ENCODE assay signal across 14 cellular contexts in the genomic region with DNA sequence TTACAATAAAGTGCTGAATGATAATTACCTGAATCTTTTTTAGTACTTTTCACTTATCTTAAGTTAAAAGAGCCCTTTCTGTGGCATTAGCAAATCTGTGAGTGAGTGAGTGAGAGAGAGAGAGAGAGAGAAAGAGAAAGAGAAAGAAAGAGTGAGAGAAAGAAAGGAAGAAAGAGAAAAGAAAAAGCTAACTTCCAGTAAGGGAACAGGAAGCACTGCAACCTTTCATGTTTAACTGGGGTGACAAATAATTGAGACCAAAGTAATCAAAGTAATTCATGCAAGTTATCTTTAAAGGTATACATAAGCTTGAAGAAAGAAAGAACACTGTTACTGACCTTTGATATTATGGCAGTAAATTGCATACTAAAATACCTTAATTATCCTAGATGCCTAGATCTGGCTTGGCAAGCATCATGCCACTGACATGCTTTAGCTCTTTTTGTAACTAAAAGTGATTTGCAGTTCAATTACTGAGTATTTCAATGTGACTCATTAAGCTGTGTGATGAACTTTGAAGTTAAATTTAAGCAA. TPM values are rescaled to one million over a fixed set of nuclear protein-coding genes. Genes with fewer than 3 reads are reported as not detected.
DNase-seq lines count a peak whose midpoint lies in the region; ATAC-seq and TF ChIP-seq lines count a peak whose summit lies in the region.
"Had no signal": no experiment of that assay in that cellular context is flagged by ENCODE, and none has a peak within 500 bp of the region (broad histone marks: within the 10 kb centered on the region; RNA-seq: fewer than 3 reads in every experiment).

No MANE protein-coding gene starts in this region.

- TF ChIP-seq CTCF in GM23338 (conservative IDR thresholded peaks at IDR 0.05; ENCODE audit: low read depth in 2 of 2) = no peak

- H3K4me1 Mint-ChIP-seq in CD8-positive, alpha-beta memory T cell = peaks cover 35 to 49% (median 41%) of the 10 kb centered on the region in 3 donors
- H3K4me1 Mint-ChIP-seq in GM23338 = peaks cover 30% of the 10 kb centered on the region
- peaks cover 23% of the 10 kb centered on the region for H3K4me1 Mint-ChIP-seq in activated T-helper 17 cell treated with anti-CD3 and anti-CD28 coated beads, Interleukin-2, amount 50 U/mL, for 72 hours

- no peaks in the 10 kb centered on the region for H3K27me3 Mint-ChIP-seq in CD8-positive, alpha-beta memory T cell
- H3K27me3 Mint-ChIP-seq in GM23338 (ENCODE audit: insufficient read depth, low read depth, poor library complexity) = no peaks in the 10 kb centered on the region
- no peaks in the 10 kb centered on the region for H3K27me3 Mint-ChIP-seq in activated T-helper 17 cell treated with anti-CD3 and anti-CD28 coated beads, Interleukin-2, amount 50 U/mL, for 72 hours

- H3K9me3 ChIP-seq in CD8-positive, alpha-beta memory T cell (ENCODE audit: low read length) = no peaks in the 10 kb centered on the region
- no peaks in the 10 kb centered on the region for H3K9me3 ChIP-seq in mucosa of rectum (ENCODE audit: control insufficient read depth in 2 of 2, low read length in 2 of 2)
- H3K9me3 ChIP-seq: ovary, SK-N-SH, thyroid gland had no signal

- no peaks in the 10 kb centered on the region for H3K9me3 Mint-ChIP-seq in CD8-positive, alpha-beta memory T cell
- no peaks in the 10 kb centered on the region for H3K9me3 Mint-ChIP-seq in GM23338
- no peaks in the 10 kb centered on the region for H3K9me3 Mint-ChIP-seq in activated T-helper 17 cell treated with anti-CD3 and anti-CD28 coated beads, Interleukin-2, amount 50 U/mL, for 72 hours

- H3K4me3 Mint-ChIP-seq in CD8-positive, alpha-beta memory T cell = no peak overlapping the region
- no peak overlapping the region for H3K4me3 Mint-ChIP-seq in GM23338
- peak overlapping the region; percentile 10 for H3K4me3 Mint-ChIP-seq in activated T-helper 17 cell treated with anti-CD3 and anti-CD28 coated beads, Interleukin-2, amount 50 U/mL, for 72 hours

- peak overlapping the region; percentile 51 for H3K4me2 ChIP-seq in GM23338
- H3K4me2 ChIP-seq: SK-N-SH had no signal

- peaks cover 10% of the 10 kb centered on the region for H3K36me3 ChIP-seq in CD8-positive, alpha-beta memory T cell (ENCODE audit: insufficient read depth, low read length)
- H3K36me3 ChIP-seq in GM23338 (ENCODE audit: insufficient read depth) (peaks cover 3% of the 10 kb centered on the region; the same call in 1 of the 2 replicates), mucosa of rectum (ENCODE audit: control insufficient read depth in 2 of 2, insufficient read depth in 2 of 2, low read length in 2 of 2) (peaks cover 22% of the 10 kb centered on the region in 2 donors)
- H3K36me3 ChIP-seq: ovary had no signal

- CTCF ChIA-PET in CD8-positive, alpha-beta memory T cell (lab: Charles Lee) = no interaction called here

- peak overlapping the region in 7 of 8 donors; percentile 3 to 79 (median 51) for H3K27ac Mint-ChIP-seq in CD8-positive, alpha-beta memory T cell
- peak overlapping the region; percentile 36; the same call in 1 of the 2 replicates for H3K27ac Mint-ChIP-seq in GM23338
- H3K27ac Mint-ChIP-seq in activated T-helper 17 cell treated with anti-CD3 and anti-CD28 coated beads, Interleukin-2, amount 50 U/mL, for 72 hours = peak overlapping the region; percentile 47

- no peak for ATAC-seq in GM23338
- peak; percentile 49 for ATAC-seq in activated T-helper 17 cell treated with anti-CD3 and anti-CD28 coated beads, Interleukin-2, amount 50 U/mL, for 72 hours (replicated peaks)
- no peak for ATAC-seq in Right ventricle myocardium superior (ENCODE audit: poor library complexity)
- ATAC-seq: Panc1 had no signal

- no peak overlapping the region for H3K4me3 ChIP-seq in CD8-positive, alpha-beta memory T cell (ENCODE audit: low read length)
- no peak overlapping the region for H3K4me3 ChIP-seq in GM23338
- H3K4me3 ChIP-seq in mucosa of rectum (ENCODE audit: low read length in 2 of 2) = no peak overlapping the region
- H3K4me3 ChIP-seq: ovary, thyroid gland had no signal

- H3K27me3 ChIP-seq in CD8-positive, alpha-beta memory T cell (ENCODE audit: insufficient read depth, low read length, poor library complexity, severe bottlenecking) = no peaks in the 10 kb centered on the region
- no peaks in the 10 kb centered on the region for H3K27me3 ChIP-seq in GM23338 (ENCODE audit: insufficient read depth)
- no peaks in the 10 kb centered on the region for H3K27me3 ChIP-seq in mucosa of rectum (ENCODE audit: control insufficient read depth in 2 of 2, insufficient read depth in 2 of 2, low read length in 2 of 2)
- H3K27me3 ChIP-seq: ovary, thyroid gland had no signal

- peak overlapping the region in 1 of 2 donors; percentile 12 for H3K9ac ChIP-seq in mucosa of rectum (ENCODE audit: low read depth in 1 of 2, low read length in 2 of 2)
- H3K9ac ChIP-seq: SK-N-SH had no signal

- no peak overlapping the region for H3K27ac ChIP-seq in CD8-positive, alpha-beta memory T cell (ENCODE audit: low read depth, low read length)
- no peak overlapping the region for H3K27ac ChIP-seq in GM23338 (ENCODE audit: low read depth)
- peak overlapping the region; percentile 65 to 73 for H3K27ac ChIP-seq in mucosa of rectum (ENCODE audit: low read depth in 2 of 2, low read length in 2 of 2)
- no peak overlapping the region for H3K27ac ChIP-seq in substantia nigra (ENCODE audit: low read depth, low read length, poor library complexity, severe bottlenecking)
- H3K27ac ChIP-seq: ovary, thyroid gland had no signal

- peaks cover 6 to 48% (median 14%) of the 10 kb centered on the region in 3 donors for H3K36me3 Mint-ChIP-seq in CD8-positive, alpha-beta memory T cell
- H3K36me3 Mint-ChIP-seq in GM23338 (ENCODE audit: low read depth) = peaks cover 16% of the 10 kb centered on the region
- peaks cover 78% of the 10 kb centered on the region for H3K36me3 Mint-ChIP-seq in activated T-helper 17 cell treated with anti-CD3 and anti-CD28 coated beads, Interleukin-2, amount 50 U/mL, for 72 hours (ENCODE audit: low read depth)

- intact Hi-C loops in Right ventricle myocardium superior (cut with DNase I) = no loop called here

- no peaks in the 10 kb centered on the region for H3K9me2 ChIP-seq in GM23338 (ENCODE audit: insufficient read depth)
- H3K9me2 ChIP-seq: SK-N-SH had no signal

- POLR2A ChIA-PET in CD8-positive, alpha-beta memory T cell (lab: Charles Lee) = interaction anchor here (0.5 to 0.7 kb wide), 2 partner anchors 21 to 310 kb away, joined by 3 read pairs; no protein-coding TSS in a partner anchor

- H3K79me2 ChIP-seq in GM23338 (replicated peaks; ENCODE audit: insufficient read depth) = peaks cover 27% of the 10 kb centered on the region

- H3F3A ChIP-seq in GM23338 (replicated peaks; ENCODE audit: low read depth) = no peaks in the 10 kb centered on the region

- H4K20me1 ChIP-seq in GM23338 (replicated peaks; ENCODE audit: insufficient read depth) = 0 out of 2 replicates have a peak, but pooled peaks cover 8% of the 10 kb centered on the region

- peaks cover 14% of the 10 kb centered on the region for H3K4me1 ChIP-seq in CD8-positive, alpha-beta memory T cell (ENCODE audit: insufficient read depth, low read length)
- H3K4me1 ChIP-seq in GM23338 (ENCODE audit: insufficient read depth) = peaks cover 18% of the 10 kb centered on the region
- peaks cover 0 to 13% of the 10 kb centered on the region in 2 donors for H3K4me1 ChIP-seq in mucosa of rectum (ENCODE audit: control insufficient read depth in 2 of 2, insufficient read depth in 2 of 2, low read length in 2 of 2)
- H3K4me1 ChIP-seq: thyroid gland had no signal

- DNase-seq in CD8-positive, alpha-beta memory T cell = no peak
- DNase-seq in GM23338 (ENCODE audit: low spot score) = no peak
- DNase-seq in Right ventricle myocardium superior = no peak
- no peak for DNase-seq in substantia nigra (lab: John Stamatoyannopoulos, UW)
- no peak for DNase-seq in SKM-1 (lab: John Stamatoyannopoulos, UW; ENCODE audit: unreplicated experiment)
- DNase-seq: NCI-H2081; NCI-H774; ovary; SK-N-SH; stimulated activated CD4-positive, alpha-beta T cell treated with anti-CD3 and anti-CD28 coated beads, Interleukin-4, amount 100 ng/mL, for 1 hour; thyroid gland had no signal

- H2AFZ ChIP-seq in GM23338 = no peak overlapping the region

TF ChIP-seq in GM23338, 12 proteins besides CTCF, POLR2A, EP300 and RAD21:
- no peak for TF ChIP-seq ZNF331 (CRISPR knock-in tag; IDR thresholded peaks at IDR 0.05; ENCODE audit: low read depth)
- TF ChIP-seq, protein P1, sequence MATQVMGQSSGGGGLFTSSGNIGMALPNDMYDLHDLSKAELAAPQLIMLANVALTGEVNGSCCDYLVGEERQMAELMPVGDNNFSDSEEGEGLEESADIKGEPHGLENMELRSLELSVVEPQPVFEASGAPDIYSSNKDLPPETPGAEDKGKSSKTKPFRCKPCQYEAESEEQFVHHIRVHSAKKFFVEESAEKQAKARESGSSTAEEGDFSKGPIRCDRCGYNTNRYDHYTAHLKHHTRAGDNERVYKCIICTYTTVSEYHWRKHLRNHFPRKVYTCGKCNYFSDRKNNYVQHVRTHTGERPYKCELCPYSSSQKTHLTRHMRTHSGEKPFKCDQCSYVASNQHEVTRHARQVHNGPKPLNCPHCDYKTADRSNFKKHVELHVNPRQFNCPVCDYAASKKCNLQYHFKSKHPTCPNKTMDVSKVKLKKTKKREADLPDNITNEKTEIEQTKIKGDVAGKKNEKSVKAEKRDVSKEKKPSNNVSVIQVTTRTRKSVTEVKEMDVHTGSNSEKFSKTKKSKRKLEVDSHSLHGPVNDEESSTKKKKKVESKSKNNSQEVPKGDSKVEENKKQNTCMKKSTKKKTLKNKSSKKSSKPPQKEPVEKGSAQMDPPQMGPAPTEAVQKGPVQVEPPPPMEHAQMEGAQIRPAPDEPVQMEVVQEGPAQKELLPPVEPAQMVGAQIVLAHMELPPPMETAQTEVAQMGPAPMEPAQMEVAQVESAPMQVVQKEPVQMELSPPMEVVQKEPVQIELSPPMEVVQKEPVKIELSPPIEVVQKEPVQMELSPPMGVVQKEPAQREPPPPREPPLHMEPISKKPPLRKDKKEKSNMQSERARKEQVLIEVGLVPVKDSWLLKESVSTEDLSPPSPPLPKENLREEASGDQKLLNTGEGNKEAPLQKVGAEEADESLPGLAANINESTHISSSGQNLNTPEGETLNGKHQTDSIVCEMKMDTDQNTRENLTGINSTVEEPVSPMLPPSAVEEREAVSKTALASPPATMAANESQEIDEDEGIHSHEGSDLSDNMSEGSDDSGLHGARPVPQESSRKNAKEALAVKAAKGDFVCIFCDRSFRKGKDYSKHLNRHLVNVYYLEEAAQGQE (IDR thresholded peaks at IDR 0.05; ENCODE audit: unreplicated experiment) = no peak
TF ChIP-seq in GM23338: peak in this region for 0.

RNA-seq across cellular contexts. Expression of a gene that starts 21.7 kb away (rescaled TPM):
- 10 to 100 TPM; 14.1 to 14.7 TPM for total RNA-seq in CD8-positive, alpha-beta memory T cell
- 2.9 TPM for polyA plus RNA-seq in CD8-positive, alpha-beta memory T cell
- 21.6 and 22.3 TPM in 2 replicates for total RNA-seq in GM23338 (2014; rRNA removed; shearing (Covaris generic))
- 4.5 and 4.7 TPM in 2 replicates for polyA plus RNA-seq in GM23338 (2016; fragmentation: Nextera tagmentation; extraction: Ambion mirVana)
- 10 to 100 TPM; 14.2 to 33.7 TPM for total RNA-seq in activated T-helper 17 cell treated with anti-CD3 and anti-CD28 coated beads, Interleukin-2, amount 50 U/mL, for 72 hours
- total RNA-seq in Right ventricle myocardium superior = 46.8 TPM

Comparison
In these comparisons a context has a peak if more than half of its experiments do, and no peak if none do; other contexts are left out.
1. H3K27ac ChIP-seq: peak in mucosa of rectum (2 of 2); none in CD8-positive, alpha-beta memory T cell (single experiment), GM23338 (single experiment) and substantia nigra (single experiment).
2. Peak in every context shown above with its lines, with median percentiles within 50 percentile points of each other: H3K27ac Mint-ChIP-seq.